Comparison of ENCODE assay signal across 2 cellular contexts in genomic region chr4:71283642-71284257, GRCh38.
TF ChIP-seq lines count a peak whose summit lies in the region.

No MANE protein-coding gene starts in this region.

TF ChIP-seq in HepG2, 621 proteins besides CTCF, POLR2A, EP300 and RAD21:
- no peak for TF ChIP-seq ZNF883 (CRISPR knock-in tag; IDR thresholded peaks at IDR 0.05; ENCODE audit: not compliant biosample characterization)
- TF ChIP-seq ZNF430 (CRISPR knock-in tag; IDR thresholded peaks at IDR 0.05): no peak
- no peak for TF ChIP-seq NR2F1 (CRISPR knock-in tag; IDR thresholded peaks at IDR 0.05)
- TF ChIP-seq ZNF264 (CRISPR knock-in tag; IDR thresholded peaks at IDR 0.05): no peak
- peak; percentile 56 for TF ChIP-seq ATF7 (IDR thresholded peaks at IDR 0.05)
- no peak for TF ChIP-seq ATF7 (CRISPR knock-in tag; IDR thresholded peaks at IDR 0.05)
- TF ChIP-seq SMARCC2 (IDR thresholded peaks at IDR 0.05): no peak

TF ChIP-seq in GM23338, 12 proteins besides CTCF, POLR2A, EP300 and RAD21:
- TF ChIP-seq POLR2AphosphoS5 (IDR thresholded peaks at IDR 0.05; ENCODE audit: low read depth): no peak
- TF ChIP-seq ZNF114 (CRISPR knock-in tag; IDR thresholded peaks at IDR 0.05): no peak
TF ChIP-seq in GM23338: peak in this region for 0.
